1 cellular context compared by ENCODE assay signal in genomic region chr6:56927538-56928453, GRCh38.
TF ChIP-seq lines count a peak whose summit lies in the region.

No MANE protein-coding gene starts in this region.

TF ChIP-seq in GM23338, 12 proteins besides CTCF, POLR2A, EP300 and RAD21 (continued from another document):
- TF ChIP-seq ZNF462 (CRISPR knock-in tag; IDR thresholded peaks at IDR 0.05), result no peak
- TF ChIP-seq CREB1 (CRISPR knock-in tag; IDR thresholded peaks at IDR 0.05; ENCODE audit: low read depth), result no peak
- TF ChIP-seq REST (IDR thresholded peaks at IDR 0.05; ENCODE audit: unreplicated experiment), result no peak
- TF ChIP-seq NANOG (IDR thresholded peaks at IDR 0.05; ENCODE audit: borderline replicate concordance), result no peak
- TF ChIP-seq POLR2AphosphoS5 (IDR thresholded peaks at IDR 0.05; ENCODE audit: low read depth), result no peak
- no peak for TF ChIP-seq ZNF331 (CRISPR knock-in tag; IDR thresholded peaks at IDR 0.05; ENCODE audit: low read depth)
- no peak for TF ChIP-seq ETS1 (IDR thresholded peaks at IDR 0.05)
- no peak for TF ChIP-seq EZH2phosphoT487 (IDR thresholded peaks at IDR 0.05; ENCODE audit: unreplicated experiment)
- TF ChIP-seq JUNB (IDR thresholded peaks at IDR 0.05; ENCODE audit: unreplicated experiment), result no peak
- no peak for TF ChIP-seq ZNF114 (CRISPR knock-in tag; IDR thresholded peaks at IDR 0.05)
